Comparison of ENCODE assay signal across 37 cellular contexts in genomic region chr20:721876-722275, GRCh38. TPM values are rescaled to one million over a fixed set of nuclear protein-coding genes. Genes with fewer than 3 reads are reported as not detected.
"Had no signal": no experiment of that assay in that cellular context is flagged by ENCODE, and none has a peak within 500 bp of the region (broad histone marks: within the 10 kb centered on the region; RNA-seq: fewer than 3 reads in every experiment).

No MANE protein-coding gene starts in this region.

- DNase-seq: activated effector memory CD4-positive, alpha-beta T cell treated with Interleukin-2 at 50 U/mL for 16 hours; activated gamma-delta T cell; activated gamma-delta T cell treated with Interleukin-2 at 50 U/mL for 16 hours; activated naive CD4-positive, alpha-beta T cell; activated naive CD4-positive, alpha-beta T cell treated with anti-CD3 and anti-CD28 coated beads for 36 hours; activated naive CD4-positive, alpha-beta T cell treated with anti-CD3 and anti-CD28 coated beads, Interleukin-2, amount 10 ng/mL, durations not matched to agents 7 days and 5 days; activated naive CD4-positive, alpha-beta T cell treated with anti-CD3 and anti-CD28 coated beads, Interleukin-2, amount 50 U/mL, for 16 hours; activated naive CD4-positive, alpha-beta T cell treated with Interleukin-2 at 50 U/mL for 16 hours; activated naive CD8-positive, alpha-beta T cell treated with anti-CD3 and anti-CD28 coated beads for 36 hours; activated naive CD8-positive, alpha-beta T cell treated with anti-CD3 and anti-CD28 coated beads, Interleukin-2, amount 10 ng/mL, durations not matched to agents 7 days and 5 days; activated naive CD8-positive, alpha-beta T cell treated with anti-CD3 and anti-CD28 coated beads, Interleukin-2, amount 50 U/mL, for 24 hours; activated T-cell treated with anti-CD3 and anti-CD28 coated beads for 4 hours; activated T-cell treated with anti-CD3 and anti-CD28 coated beads, Interleukin-2, amount 50 U/mL, for 24 hours; activated T-cell treated with anti-CD3 and anti-CD28 coated beads, Interleukin-2, amount 50 U/mL, for 4 hours; activated T-cell treated with anti-CD3 and anti-CD28 coated beads, Interleukin-2, amount 50 U/mL, for 48 hours; activated T-cell treated with anti-CD3 and anti-CD28 coated beads, Interleukin-2, amount 50 U/mL, for 72 hours; adrenal gland; amniotic stem cell; amygdala; anterior cingulate cortex; body of pancreas; brain microvascular endothelial cell; caudate nucleus; central memory CD4-positive, alpha-beta T cell; cerebellar nuclear complex had no signal

- H3K4me3 ChIP-seq: adrenal gland, ascending aorta, body of pancreas, breast epithelium, cardiac muscle cell had no signal

- H3K27ac ChIP-seq: adrenal gland, ascending aorta, body of pancreas, brain microvascular endothelial cell, breast epithelium, cardiac muscle cell had no signal

- H3K36me3 ChIP-seq: adrenal gland, ascending aorta, brain microvascular endothelial cell, breast epithelium, cardiac muscle cell had no signal

- H3K4me1 ChIP-seq: adrenal gland, ascending aorta, body of pancreas, breast epithelium had no signal

- H3K9me3 ChIP-seq: adrenal gland, ascending aorta, body of pancreas, breast epithelium had no signal

- H3K27me3 ChIP-seq: ascending aorta had no signal

- ATAC-seq: activated naive CD4-positive, alpha-beta T cell treated with anti-CD3 and anti-CD28 coated beads, Interleukin-2, amount 50 U/mL, for 72 hours; activated naive CD8-positive, alpha-beta T cell treated with anti-CD3 and anti-CD28 coated beads, Interleukin-2, amount 50 U/mL, for 24 hours; activated T-cell treated with anti-CD3 and anti-CD28 coated beads, Interleukin-2, amount 50 U/mL, for 4 hours; activated T-cell treated with anti-CD3 and anti-CD28 coated beads, Interleukin-2, amount 50 U/mL, for 72 hours; activated T-helper 17 cell treated with anti-CD3 and anti-CD28 coated beads, Interleukin-2, amount 50 U/mL, for 72 hours; body of pancreas had no signal

RNA-seq across cellular contexts. Expression of gene SCRT2, which starts 46.3 kb away (rescaled TPM):
- total RNA-seq: activated naive CD4-positive, alpha-beta T cell treated with anti-CD3 and anti-CD28 coated beads for 36 hours; activated naive CD4-positive, alpha-beta T cell treated with anti-CD3 and anti-CD28 coated beads, Interleukin-2, amount 50 U/mL, for 72 hours; activated naive CD8-positive, alpha-beta T cell treated with anti-CD3 and anti-CD28 coated beads for 36 hours; activated naive CD8-positive, alpha-beta T cell treated with anti-CD3 and anti-CD28 coated beads, Interleukin-2, amount 10 ng/mL, durations not matched to agents 7 days and 5 days; activated T-cell treated with anti-CD3 and anti-CD28 coated beads, Interleukin-2, amount 50 U/mL, for 4 hours; activated T-cell treated with anti-CD3 and anti-CD28 coated beads, Interleukin-2, amount 50 U/mL, for 72 hours; activated T-helper 1 cell treated with anti-CD3 and anti-CD28 coated beads, Interleukin-12 subunit alpha, Interleukin-12 subunit beta, Interleukin-2, Interleukin-4 antibody, amounts not matched to agents 30 ng/mL and 10 ng/mL and 1 ng/mL, durations not matched to agents 14 hours and 24 hours and 36 hours; activated T-helper 17 cell treated with anti-CD3 and anti-CD28 coated beads, Interleukin-2, amount 50 U/mL, for 72 hours; activated T-helper 2 cell treated with anti-CD3 and anti-CD28 coated beads, Interferon-gamma antibody, Interleukin-2, Interleukin-4, amounts not matched to agents 10 μg/mL and 5 μg/mL and 100 μg/mL, durations not matched to agents 14 hours and 24 hours and 36 hours; adrenal gland; aorta; ascending aorta; astrocyte; breast epithelium; bronchial epithelial cell; cardiac muscle cell; cardiac septum; chondrocyte had no signal
- polyA plus RNA-seq: adrenal gland, aorta, cardiac muscle cell had no signal

RNA-seq across cellular contexts. Expression of gene SLC52A3, which starts 46.4 kb away (rescaled TPM):
- total RNA-seq: activated naive CD4-positive, alpha-beta T cell treated with anti-CD3 and anti-CD28 coated beads for 36 hours; activated naive CD4-positive, alpha-beta T cell treated with anti-CD3 and anti-CD28 coated beads, Interleukin-2, amount 50 U/mL, for 72 hours; activated naive CD8-positive, alpha-beta T cell treated with anti-CD3 and anti-CD28 coated beads, Interleukin-2, amount 10 ng/mL, durations not matched to agents 7 days and 5 days; activated T-cell treated with anti-CD3 and anti-CD28 coated beads, Interleukin-2, amount 50 U/mL, for 4 hours; activated T-cell treated with anti-CD3 and anti-CD28 coated beads, Interleukin-2, amount 50 U/mL, for 72 hours; activated T-helper 1 cell treated with anti-CD3 and anti-CD28 coated beads, Interleukin-12 subunit alpha, Interleukin-12 subunit beta, Interleukin-2, Interleukin-4 antibody, amounts not matched to agents 30 ng/mL and 10 ng/mL and 1 ng/mL, durations not matched to agents 14 hours and 24 hours and 36 hours; activated T-helper 17 cell treated with anti-CD3 and anti-CD28 coated beads, Interleukin-2, amount 50 U/mL, for 72 hours; activated T-helper 2 cell treated with anti-CD3 and anti-CD28 coated beads, Interferon-gamma antibody, Interleukin-2, Interleukin-4, amounts not matched to agents 10 μg/mL and 5 μg/mL and 100 μg/mL, durations not matched to agents 14 hours and 24 hours and 36 hours; chondrocyte had no signal
- polyA plus RNA-seq: cardiac muscle cell had no signal
